ENCODE assay signal across 23 cellular contexts in genomic region chr7:121480566-121481335, GRCh38.
DNase-seq lines count a peak whose midpoint lies in the region; ATAC-seq and TF ChIP-seq lines count a peak whose summit lies in the region.
"Had no signal": no experiment of that assay in that cellular context is flagged by ENCODE, and none has a peak within 500 bp of the region (broad histone marks: within the 10 kb centered on the region; RNA-seq: fewer than 3 reads in every experiment).

No MANE protein-coding gene starts in this region.

- no peaks in the 10 kb centered on the region for H3K27me3 Mint-ChIP-seq in activated T-helper 1 cell treated with anti-CD3 and anti-CD28 coated beads, Interleukin-12 subunit alpha, Interleukin-12 subunit beta, Interleukin-2, Interleukin-4 antibody, amounts not matched to agents 30 ng/mL and 10 ng/mL and 1 ng/mL, durations not matched to agents 14 hours and 24 hours and 36 hours (ENCODE audit: insufficient read depth)
- H3K27me3 Mint-ChIP-seq: IgD-negative memory B cell; stimulated activated naive CD8-positive, alpha-beta T cell treated with anti-CD3 and anti-CD28 coated beads, Interleukin-15, Interleukin-2, amounts not matched to agents 100 ng/mL and 50 ng/mL, for 24 hours had no signal

- TF ChIP-seq CTCF in cardiac muscle cell (IDR thresholded peaks at IDR 0.05; ENCODE audit: low read depth, low read length): no peak

- peaks cover 6% of the 10 kb centered on the region for H3K4me1 Mint-ChIP-seq in activated T-helper 1 cell treated with anti-CD3 and anti-CD28 coated beads, Interleukin-12 subunit alpha, Interleukin-12 subunit beta, Interleukin-2, Interleukin-4 antibody, amounts not matched to agents 30 ng/mL and 10 ng/mL and 1 ng/mL, durations not matched to agents 14 hours and 24 hours and 36 hours (ENCODE audit: low read depth)

- H3K9me3 Mint-ChIP-seq in activated T-helper 1 cell treated with anti-CD3 and anti-CD28 coated beads, Interleukin-12 subunit alpha, Interleukin-12 subunit beta, Interleukin-2, Interleukin-4 antibody, amounts not matched to agents 30 ng/mL and 10 ng/mL and 1 ng/mL, durations not matched to agents 14 hours and 24 hours and 36 hours: no peaks in the 10 kb centered on the region
- H3K9me3 Mint-ChIP-seq: CD8-positive, alpha-beta T cell; IgD-negative memory B cell; stimulated activated naive CD8-positive, alpha-beta T cell treated with anti-CD3 and anti-CD28 coated beads, Interleukin-15, Interleukin-2, amounts not matched to agents 100 ng/mL and 50 ng/mL, for 24 hours; T-helper 2 cell treated with Interferon-gamma antibody and Interleukin-4, amounts not matched to agents 5 μg/mL and 100 μg/mL, for 36 hours had no signal

- H3K9me3 ChIP-seq in cardiac muscle cell (ENCODE audit: low read depth) (no peaks in the 10 kb centered on the region), adipocyte (ENCODE audit: control insufficient read depth, low read length) (no peaks in the 10 kb centered on the region)
- H3K9me3 ChIP-seq in effector memory CD4-positive, alpha-beta T cell (ENCODE audit: control insufficient read depth, low read length): no peaks in the 10 kb centered on the region
- H3K9me3 ChIP-seq: A549, vagina had no signal

- H3K27ac Mint-ChIP-seq in activated T-helper 1 cell treated with anti-CD3 and anti-CD28 coated beads, Interleukin-12 subunit alpha, Interleukin-12 subunit beta, Interleukin-2, Interleukin-4 antibody, amounts not matched to agents 30 ng/mL and 10 ng/mL and 1 ng/mL, durations not matched to agents 14 hours and 24 hours and 36 hours: no peak overlapping the region
- H3K27ac Mint-ChIP-seq: CD8-positive, alpha-beta T cell; IgD-negative memory B cell; stimulated activated naive CD8-positive, alpha-beta T cell treated with anti-CD3 and anti-CD28 coated beads, Interleukin-15, Interleukin-2, amounts not matched to agents 100 ng/mL and 50 ng/mL, for 24 hours; T-helper 2 cell treated with Interferon-gamma antibody and Interleukin-4, amounts not matched to agents 5 μg/mL and 100 μg/mL, for 36 hours had no signal

- no peak overlapping the region for H3K27ac ChIP-seq in cardiac muscle cell
- no peak overlapping the region for H3K27ac ChIP-seq in effector memory CD4-positive, alpha-beta T cell (ENCODE audit: insufficient read depth, low read length, poor library complexity, severe bottlenecking)
- H3K27ac ChIP-seq: A549, skin epidermis, vagina had no signal

- H3K36me3 Mint-ChIP-seq in activated T-helper 1 cell treated with anti-CD3 and anti-CD28 coated beads, Interleukin-12 subunit alpha, Interleukin-12 subunit beta, Interleukin-2, Interleukin-4 antibody, amounts not matched to agents 30 ng/mL and 10 ng/mL and 1 ng/mL, durations not matched to agents 14 hours and 24 hours and 36 hours (ENCODE audit: low read depth): peaks cover 1% of the 10 kb centered on the region
- H3K36me3 Mint-ChIP-seq: CD8-positive, alpha-beta T cell; IgD-negative memory B cell had no signal

- H3K4me3 ChIP-seq in cardiac muscle cell (no peak overlapping the region), adipocyte (ENCODE audit: low read length) (no peak overlapping the region)
- no peak overlapping the region for H3K4me3 ChIP-seq in effector memory CD4-positive, alpha-beta T cell (ENCODE audit: insufficient read depth, low read depth, low read length, poor library complexity, severe bottlenecking)
- H3K4me3 ChIP-seq: A549, lung, skin epidermis, vagina had no signal

- no peak overlapping the region for H3K9ac ChIP-seq in adipocyte (ENCODE audit: low read length)

- H3K4me3 Mint-ChIP-seq in activated T-helper 1 cell treated with anti-CD3 and anti-CD28 coated beads, Interleukin-12 subunit alpha, Interleukin-12 subunit beta, Interleukin-2, Interleukin-4 antibody, amounts not matched to agents 30 ng/mL and 10 ng/mL and 1 ng/mL, durations not matched to agents 14 hours and 24 hours and 36 hours: no peak overlapping the region
- H3K4me3 Mint-ChIP-seq: CD8-positive, alpha-beta T cell; stimulated activated naive CD8-positive, alpha-beta T cell treated with anti-CD3 and anti-CD28 coated beads, Interleukin-15, Interleukin-2, amounts not matched to agents 100 ng/mL and 50 ng/mL, for 24 hours; T-helper 2 cell treated with Interferon-gamma antibody and Interleukin-4, amounts not matched to agents 5 μg/mL and 100 μg/mL, for 36 hours had no signal

- no peaks in the 10 kb centered on the region for H3K27me3 ChIP-seq in cardiac muscle cell
- H3K27me3 ChIP-seq in adipocyte (replicated peaks; ENCODE audit: control insufficient read depth, insufficient read depth, low read length): no peaks in the 10 kb centered on the region
- H3K27me3 ChIP-seq in effector memory CD4-positive, alpha-beta T cell (replicated peaks; ENCODE audit: control insufficient read depth, insufficient read depth, low read length, poor library complexity, severe bottlenecking): no peaks in the 10 kb centered on the region
- H3K27me3 ChIP-seq: vagina had no signal

- H3K4me1 ChIP-seq in cardiac muscle cell (ENCODE audit: low read depth) (no peaks in the 10 kb centered on the region), adipocyte (ENCODE audit: control insufficient read depth, insufficient read depth, low read length) (peaks cover 25% of the 10 kb centered on the region)
- no peaks in the 10 kb centered on the region for H3K4me1 ChIP-seq in effector memory CD4-positive, alpha-beta T cell (ENCODE audit: control insufficient read depth, insufficient read depth, low read length, poor library complexity, severe bottlenecking)
- H3K4me1 ChIP-seq: A549 had no signal

- intact Hi-C loops in Right ventricle myocardium superior (cut with DNase I): no loop called here
- intact Hi-C loops in activated T-helper 1 cell treated with anti-CD3 and anti-CD28 coated beads, Interleukin-12 subunit alpha, Interleukin-12 subunit beta, Interleukin-2, Interleukin-4 antibody, amounts not matched to agents 30 ng/mL and 10 ng/mL and 1 ng/mL, durations not matched to agents 14 hours and 24 hours and 36 hours (cut with micrococcal nuclease): no loop called here

- ATAC-seq in Right ventricle myocardium superior (ENCODE audit: poor library complexity): no peak
- ATAC-seq: A549; CD8-positive, alpha-beta T cell had no signal

- no peaks in the 10 kb centered on the region for H3K36me3 ChIP-seq in cardiac muscle cell
- H3K36me3 ChIP-seq in adipocyte (ENCODE audit: control insufficient read depth, insufficient read depth, low read length, severe bottlenecking): no peaks in the 10 kb centered on the region
- no peaks in the 10 kb centered on the region for H3K36me3 ChIP-seq in effector memory CD4-positive, alpha-beta T cell (ENCODE audit: control insufficient read depth, insufficient read depth, low read length)
- H3K36me3 ChIP-seq: vagina had no signal

- DNase-seq in cardiac muscle cell (ENCODE audit: low read depth in 1 of 2, low spot score in 1 of 2) (peak; percentile 6 to 36), Right ventricle myocardium superior (no peak), adipocyte (ENCODE audit: low read depth) (peak; percentile 47), islet precursor cell (peak; percentile 86), DMS53 (lab: John Stamatoyannopoulos, UW) (no peak)
- no peak for DNase-seq in activated T-helper 1 cell treated with anti-CD3 and anti-CD28 coated beads, Interleukin-12 subunit alpha, Interleukin-12 subunit beta, Interleukin-2, Interleukin-4 antibody, amounts not matched to agents 30 ng/mL and 10 ng/mL and 1 ng/mL, durations not matched to agents 14 hours and 24 hours and 36 hours (ENCODE audit: low spot score)
- no peak for DNase-seq in stimulated activated CD4-positive, alpha-beta T cell treated with anti-CD3 and anti-CD28 coated beads, Interleukin-2, amount 100 ng/mL, for 48 hours
- no peak for DNase-seq in effector memory CD4-positive, alpha-beta T cell
- DNase-seq: activated CD4-positive, alpha-beta T cell treated with anti-CD3 and anti-CD28 coated beads, Interleukin-2, amount 50 U/mL, for 1 hour; activated T-cell treated with anti-CD3 and anti-CD28 coated beads, Interleukin-2, amount 50 U/mL, for 48 hours; amygdala; CD8-positive, alpha-beta T cell; dermis blood vessel endothelial cell; NCI-H1105 treated with DMSO at 0.1 percent for 48 hours; NCI-H2227 treated with DMSO at 0.1 percent for 48 hours; occipital lobe had no signal

Comparison
In these comparisons a context has a peak if more than half of its experiments do, and no peak if none do; other contexts are left out.
1. DNase-seq: peak in cardiac muscle cell (2 of 2), adipocyte (single experiment) and islet precursor cell (single experiment); none in Right ventricle myocardium superior (single experiment), activated T-helper 1 cell treated with anti-CD3 and anti-CD28 coated beads, Interleukin-12 subunit alpha, Interleukin-12 subunit beta, Interleukin-2, Interleukin-4 antibody, amounts not matched to agents 30 ng/mL and 10 ng/mL and 1 ng/mL, durations not matched to agents 14 hours and 24 hours and 36 hours (single experiment), DMS53 (single experiment), stimulated activated CD4-positive, alpha-beta T cell treated with anti-CD3 and anti-CD28 coated beads, Interleukin-2, amount 100 ng/mL, for 48 hours (0 of 2) and effector memory CD4-positive, alpha-beta T cell (0 of 3).